8 cellular contexts compared by ENCODE assay signal in genomic region chr3:22117751-22118346, GRCh38.
DNase-seq lines count a peak whose midpoint lies in the region; ATAC-seq, FAIRE-seq and TF ChIP-seq lines count a peak whose summit lies in the region.

No MANE protein-coding gene starts in this region.

- H3K4me3 ChIP-seq in KMS-11 (IDR thresholded peaks at IDR 0.05; ENCODE audit: insufficient read depth, low read depth, low read length) (no peak overlapping the region), iPS DF 6.9 (ENCODE audit: low read length) (no peak overlapping the region)

- no peaks in the 10 kb centered on the region for H3K79me2 ChIP-seq in KMS-11 (ENCODE audit: insufficient read depth, low read depth)

- H3K27ac Mint-ChIP-seq in natural killer cell, result no peak overlapping the region

- H3K27ac ChIP-seq in KMS-11 (no peak overlapping the region), iPS DF 6.9 (ENCODE audit: low read length) (no peak overlapping the region)

- H3K4me1 ChIP-seq in KMS-11 (ENCODE audit: low read depth, poor library complexity, severe bottlenecking) (no peaks in the 10 kb centered on the region), iPS DF 6.9 (ENCODE audit: control insufficient read depth, insufficient read depth, low read length) (no peaks in the 10 kb centered on the region)

- intact Hi-C loops in natural killer cell (cut with micrococcal nuclease), result no loop called here

- no peaks in the 10 kb centered on the region for H3K27me3 Mint-ChIP-seq in natural killer cell (ENCODE audit: low read depth in 2 of 2)

- no peaks in the 10 kb centered on the region for H4K20me1 ChIP-seq in KMS-11 (ENCODE audit: insufficient read depth)

- no peaks in the 10 kb centered on the region for H3K9me3 ChIP-seq in iPS DF 6.9 (ENCODE audit: control insufficient read depth, insufficient read depth, low read length)

- no peak overlapping the region for H3K9ac ChIP-seq in KMS-11

- TF ChIP-seq CTCF in KMS-11 (conservative IDR thresholded peaks at IDR 0.05; ENCODE audit: low read depth, low read length), result peak; percentile 67
- TF ChIP-seq CTCF in natural killer cell (IDR thresholded peaks at IDR 0.05), result no peak

- DNase-seq in CD1c-positive myeloid dendritic cell (ENCODE audit: extremely low spot score), result peak; percentile 52
- peak; percentile 1 for DNase-seq in iPS DF 6.9 (ENCODE audit: low read depth, low spot score)
- no peak for DNase-seq in natural killer cell

- WGBS in iPS DF 6.9 (ENCODE audit: insufficient coverage, insufficient read length), result no CpG with 5 or more reads among the region's 5 CpGs

- ATAC-seq in HG03039 (IDR thresholded peaks at IDR 0.05; ENCODE audit: unreplicated experiment) (no peak), natural killer cell (no peak), GM21529 (IDR thresholded peaks at IDR 0.05; ENCODE audit: unreplicated experiment) (no peak), GM18520 (IDR thresholded peaks at IDR 0.05; ENCODE audit: unreplicated experiment) (no peak)

- H3K4me3 Mint-ChIP-seq in natural killer cell, result no peak overlapping the region

- H3K27me3 ChIP-seq in KMS-11 (ENCODE audit: insufficient read depth, low read depth) (no peaks in the 10 kb centered on the region), iPS DF 6.9 (ENCODE audit: control insufficient read depth, insufficient read depth, low read length) (no peaks in the 10 kb centered on the region)

- peaks cover under 1 to 3% of the 10 kb centered on the region in 2 donors for H3K9me3 Mint-ChIP-seq in natural killer cell

- H3K4me2 ChIP-seq in KMS-11, result no peak overlapping the region

- peak; percentile 93 for FAIRE-seq in TTC549 (lab: Jason Lieb, UNC)

- H2AFZ ChIP-seq in KMS-11 (ENCODE audit: low read depth), result no peak overlapping the region

- H3K36me3 Mint-ChIP-seq in natural killer cell, result no peaks in the 10 kb centered on the region

- no peaks in the 10 kb centered on the region for H3K4me1 Mint-ChIP-seq in natural killer cell

- H3K36me3 ChIP-seq in KMS-11 (ENCODE audit: insufficient read depth) (no peaks in the 10 kb centered on the region), iPS DF 6.9 (ENCODE audit: control insufficient read depth, insufficient read depth, low read length) (no peaks in the 10 kb centered on the region)
